8 cellular contexts compared by ENCODE assay signal in the genomic region with DNA sequence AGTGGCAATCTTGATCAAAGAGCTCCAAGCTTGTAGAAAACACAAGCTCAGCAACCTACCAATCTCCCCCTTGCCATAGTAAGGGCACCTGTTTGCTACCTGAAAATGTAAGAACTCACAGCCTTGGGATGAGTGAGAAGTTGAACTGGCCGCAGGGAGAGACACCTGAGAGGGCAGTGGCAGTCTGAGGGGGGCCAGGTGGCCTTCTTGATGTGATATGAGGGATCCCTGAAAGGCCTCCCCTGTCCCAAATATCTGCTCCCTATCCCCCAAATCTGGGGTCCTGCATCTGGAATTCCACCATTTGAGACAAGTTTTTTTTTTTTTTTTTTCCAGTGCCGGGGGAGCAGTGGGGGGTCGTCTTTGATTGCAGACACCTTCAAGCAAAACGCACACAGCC.
DNase-seq lines count a peak whose midpoint lies in the region; ATAC-seq and TF ChIP-seq lines count a peak whose summit lies in the region.

No MANE protein-coding gene starts in this region.

- H3K4me1 ChIP-seq in heart left ventricle (peaks cover 0 to 40% (median 20%) of the 10 kb centered on the region in 12 donors), muscle layer of duodenum (ENCODE audit: control insufficient read depth in 1 of 2, insufficient read depth in 2 of 2, low read length in 2 of 2) (peaks cover 0 to 14% of the 10 kb centered on the region in 2 donors), uterus (peaks cover 5 to 8% of the 10 kb centered on the region in 2 donors)

- H3K36me3 ChIP-seq in heart left ventricle (no peaks in the 10 kb centered on the region), muscle layer of duodenum (ENCODE audit: control insufficient read depth in 1 of 2, insufficient read depth in 2 of 2, low read length in 2 of 2) (no peaks in the 10 kb centered on the region), uterus (no peaks in the 10 kb centered on the region)

- H3K27ac ChIP-seq in heart left ventricle (peak overlapping the region in 10 of 12 donors; percentile 87 to 96 (median 90)), coronary artery (peak overlapping the region; percentile 85 to 94), muscle layer of duodenum (ENCODE audit: low read length) (no peak overlapping the region), uterus (peak overlapping the region; percentile 86 to 96)

- 70 to 87% (median 83%) methylated on average over 4 of the region's 4 CpGs for WGBS in heart left ventricle, 4 donors

- H3K4me3 ChIP-seq in heart left ventricle (peak overlapping the region in 8 of 12 donors; percentile 58 to 96 (median 79)), coronary artery (peak overlapping the region; percentile 72), muscle layer of duodenum (ENCODE audit: low read depth in 1 of 2, low read length in 2 of 2) (peak overlapping the region; percentile 37 to 72), uterus (peak overlapping the region in 1 of 2 donors; percentile 71)

- TF ChIP-seq POLR2A in heart left ventricle (IDR thresholded peaks at IDR 0.05) (no peak), uterus (IDR thresholded peaks at IDR 0.05) (no peak)

- H3K9me3 ChIP-seq in heart left ventricle (no peaks in the 10 kb centered on the region), muscle layer of duodenum (ENCODE audit: control insufficient read depth in 1 of 2, low read length in 2 of 2) (no peaks in the 10 kb centered on the region), uterus (no peaks in the 10 kb centered on the region)

- DNase-seq in heart left ventricle: no peak
- no peak for DNase-seq in Right ventricle myocardium superior
- no peak for DNase-seq in coronary artery (ENCODE audit: low spot score)
- no peak for DNase-seq in uterus
- no peak for DNase-seq in SW 1271 (lab: John Stamatoyannopoulos, UW)
- no peak for DNase-seq in putamen (ENCODE audit: low spot score)
- DNase-seq in ecto neural progenitor cell (ENCODE audit: low spot score): no peak

- H3K27me3 ChIP-seq in heart left ventricle: no peaks in the 10 kb centered on the region
- H3K27me3 ChIP-seq in muscle layer of duodenum (ENCODE audit: low read depth, low read length): no peaks in the 10 kb centered on the region
- no peaks in the 10 kb centered on the region for H3K27me3 ChIP-seq in uterus

- ATAC-seq in heart left ventricle: no peak
- no peak for ATAC-seq in Right ventricle myocardium superior (ENCODE audit: poor library complexity)

- intact Hi-C loops in heart left ventricle (cut with DNase I): loop anchor here in 3 of 10 donors (5.0 to 10.0 kb wide), 4 partner anchors 88 to 284 kb away; a partner anchor contains a TSS
- intact Hi-C loops in Right ventricle myocardium superior (cut with DNase I): no loop called here
- intact Hi-C loops in uterus (cut with DNase I; ENCODE audit: low total_unique reads): no loop called here

- TF ChIP-seq CTCF in heart left ventricle (IDR thresholded peaks at IDR 0.05) (no peak), coronary artery (IDR thresholded peaks at IDR 0.05) (no peak), uterus (IDR thresholded peaks at IDR 0.05) (no peak)
